16 cellular contexts compared by ENCODE assay signal in genomic region chr16:50247906-50248608, GRCh38. TPM values are rescaled to one million over a fixed set of nuclear protein-coding genes. Genes with fewer than 3 reads are reported as not detected.
DNase-seq lines count a peak whose midpoint lies in the region; ATAC-seq and TF ChIP-seq lines count a peak whose summit lies in the region.
"Had no signal": no experiment of that assay in that cellular context is flagged by ENCODE, and none has a peak within 500 bp of the region (broad histone marks: within the 10 kb centered on the region; RNA-seq: fewer than 3 reads in every experiment).

No MANE protein-coding gene starts in this region.

- peak overlapping the region; percentile 91 for H3K27ac Mint-ChIP-seq in activated T-cell treated with anti-CD3 and anti-CD28 coated beads, Interleukin-2, amount 50 U/mL, for 72 hours
- H3K27ac Mint-ChIP-seq in IgD-negative memory B cell (no peak overlapping the region), progenitor cell of endocrine pancreas (no peak overlapping the region)
- no peak overlapping the region for H3K27ac Mint-ChIP-seq in effector memory CD8-positive, alpha-beta T cell
- H3K27ac Mint-ChIP-seq: activated B cell treated with CpG ODN at 0.5 μM for 24 hours had no signal

- ATAC-seq in activated T-cell treated with anti-CD3 and anti-CD28 coated beads, Interleukin-2, amount 50 U/mL, for 72 hours (replicated peaks in 1 of 2), result no peak
- no peak for ATAC-seq in effector memory CD8-positive, alpha-beta T cell (replicated peaks)
- ATAC-seq in GM18505 (IDR thresholded peaks at IDR 0.05; ENCODE audit: unreplicated experiment), result no peak
- no peak for ATAC-seq in GM19023 (IDR thresholded peaks at IDR 0.05; ENCODE audit: unreplicated experiment)
- ATAC-seq: heart right ventricle, T-cell had no signal

- no peaks in the 10 kb centered on the region for H3K9me3 Mint-ChIP-seq in activated T-cell treated with anti-CD3 and anti-CD28 coated beads, Interleukin-2, amount 50 U/mL, for 72 hours
- H3K9me3 Mint-ChIP-seq in IgD-negative memory B cell, result no peaks in the 10 kb centered on the region
- no peaks in the 10 kb centered on the region for H3K9me3 Mint-ChIP-seq in effector memory CD8-positive, alpha-beta T cell
- H3K9me3 Mint-ChIP-seq in progenitor cell of endocrine pancreas (ENCODE audit: low read depth), result no peaks in the 10 kb centered on the region
- H3K9me3 Mint-ChIP-seq: activated B cell treated with CpG ODN at 0.5 μM for 24 hours, T-cell had no signal

- DNase-seq in activated T-cell treated with anti-CD3 and anti-CD28 coated beads, Interleukin-2, amount 50 U/mL, for 72 hours, result no peak
- no peak for DNase-seq in activated T-cell treated with anti-CD3 and anti-CD28 coated beads, Interleukin-2, amount 50 U/mL, for 48 hours
- DNase-seq in effector memory CD8-positive, alpha-beta T cell, result no peak
- DNase-seq in progenitor cell of endocrine pancreas (ENCODE audit: low spot score, unreplicated experiment) (no peak), NCI-H1417 treated with DMSO at 0.1 percent for 48 hours (lab: John Stamatoyannopoulos, UW) (no peak)
- DNase-seq: activated B cell treated with CpG ODN at 0.5 μM for 24 hours; activated CD8-positive, alpha-beta memory T cell treated with anti-CD3 and anti-CD28 coated beads, Interleukin-2, amount 50 U/mL, for 4 hours; caudate nucleus; heart right ventricle; NCI-H1930; NCI-H446; SHP77; T-cell had no signal

- TF ChIP-seq CTCF in progenitor cell of endocrine pancreas (IDR thresholded peaks at IDR 0.05; ENCODE audit: unreplicated experiment), result no peak

- no peaks in the 10 kb centered on the region for H3K36me3 Mint-ChIP-seq in activated T-cell treated with anti-CD3 and anti-CD28 coated beads, Interleukin-2, amount 50 U/mL, for 72 hours (ENCODE audit: insufficient read depth in 2 of 2)
- no peaks in the 10 kb centered on the region for H3K36me3 Mint-ChIP-seq in IgD-negative memory B cell
- no peaks in the 10 kb centered on the region for H3K36me3 Mint-ChIP-seq in effector memory CD8-positive, alpha-beta T cell (ENCODE audit: insufficient read depth)
- no peaks in the 10 kb centered on the region for H3K36me3 Mint-ChIP-seq in progenitor cell of endocrine pancreas (ENCODE audit: insufficient read depth)
- H3K36me3 Mint-ChIP-seq: T-cell had no signal

- peak overlapping the region; percentile 16 to 75 for H3K4me3 Mint-ChIP-seq in activated T-cell treated with anti-CD3 and anti-CD28 coated beads, Interleukin-2, amount 50 U/mL, for 72 hours
- H3K4me3 Mint-ChIP-seq in IgD-negative memory B cell, result peak overlapping the region; percentile 44 to 83 (median 68)
- H3K4me3 Mint-ChIP-seq in effector memory CD8-positive, alpha-beta T cell, result peak overlapping the region; percentile 51 to 70
- H3K4me3 Mint-ChIP-seq in progenitor cell of endocrine pancreas (ENCODE audit: low read depth), result peak overlapping the region; percentile 26

- TF ChIP-seq POLR2A in GM18505 (IDR thresholded peaks at IDR 0.05; ENCODE audit: borderline replicate concordance, extremely low read depth, insufficient read depth, insufficient read length), result no peak

- peaks cover 15% of the 10 kb centered on the region for H3K4me1 Mint-ChIP-seq in activated T-cell treated with anti-CD3 and anti-CD28 coated beads, Interleukin-2, amount 50 U/mL, for 72 hours (ENCODE audit: low read depth)
- peaks cover 0 to 4% (median 3%) of the 10 kb centered on the region in 3 donors for H3K4me1 Mint-ChIP-seq in IgD-negative memory B cell
- H3K4me1 Mint-ChIP-seq in effector memory CD8-positive, alpha-beta T cell (ENCODE audit: low read depth in 2 of 2), result peaks cover 4 to 11% of the 10 kb centered on the region in 2 donors
- peaks cover 6% of the 10 kb centered on the region for H3K4me1 Mint-ChIP-seq in progenitor cell of endocrine pancreas (ENCODE audit: low read depth)

- no peaks in the 10 kb centered on the region for H3K27me3 Mint-ChIP-seq in activated T-cell treated with anti-CD3 and anti-CD28 coated beads, Interleukin-2, amount 50 U/mL, for 72 hours (ENCODE audit: low read depth)
- H3K27me3 Mint-ChIP-seq in IgD-negative memory B cell, result no peaks in the 10 kb centered on the region
- H3K27me3 Mint-ChIP-seq in effector memory CD8-positive, alpha-beta T cell, result no peaks in the 10 kb centered on the region
- peaks cover 8% of the 10 kb centered on the region for H3K27me3 Mint-ChIP-seq in progenitor cell of endocrine pancreas
- H3K27me3 Mint-ChIP-seq: activated B cell treated with CpG ODN at 0.5 μM for 24 hours, T-cell had no signal

RNA-seq across cellular contexts. Expression of gene ADCY7, which starts 18.3 kb away (rescaled TPM):
- 10 to 100 TPM; 67.5 to 97.1 TPM for total RNA-seq in activated T-cell treated with anti-CD3 and anti-CD28 coated beads, Interleukin-2, amount 50 U/mL, for 72 hours
- polyA plus RNA-seq in IgD-negative memory B cell, result 40.6 TPM
- total RNA-seq in progenitor cell of endocrine pancreas, result 16.8 and 17.0 TPM in 2 replicates
